10 cellular contexts compared by ENCODE assay signal in genomic region chr1:12344611-12345299, GRCh38.
DNase-seq lines count a peak whose midpoint lies in the region; ATAC-seq and TF ChIP-seq lines count a peak whose summit lies in the region.
"Had no signal": no experiment of that assay in that cellular context is flagged by ENCODE, and none has a peak within 500 bp of the region (broad histone marks: within the 10 kb centered on the region; RNA-seq: fewer than 3 reads in every experiment).

No MANE protein-coding gene starts in this region.

- TF ChIP-seq CTCF in transverse colon (IDR thresholded peaks at IDR 0.05): no peak

- peak overlapping the region; percentile 93 for H3K27ac Mint-ChIP-seq in activated naive CD4-positive, alpha-beta T cell treated with anti-CD3 and anti-CD28 coated beads, Interleukin-2, amount 10 ng/mL, durations not matched to agents 7 days and 5 days
- peak overlapping the region; percentile 94 for H3K27ac Mint-ChIP-seq in activated naive CD8-positive, alpha-beta T cell treated with anti-CD3 and anti-CD28 coated beads, Interleukin-2, amount 10 ng/mL, durations not matched to agents 7 days and 5 days
- H3K27ac Mint-ChIP-seq in memory B cell: peak overlapping the region; percentile 93

- no peaks in the 10 kb centered on the region for H3K27me3 Mint-ChIP-seq in activated naive CD4-positive, alpha-beta T cell treated with anti-CD3 and anti-CD28 coated beads, Interleukin-2, amount 10 ng/mL, durations not matched to agents 7 days and 5 days
- H3K27me3 Mint-ChIP-seq in activated naive CD8-positive, alpha-beta T cell treated with anti-CD3 and anti-CD28 coated beads, Interleukin-2, amount 10 ng/mL, durations not matched to agents 7 days and 5 days: no peaks in the 10 kb centered on the region
- H3K27me3 Mint-ChIP-seq in memory B cell: no peaks in the 10 kb centered on the region

- intact Hi-C loops in transverse colon (cut with DNase I; ENCODE audit: low total_unique reads): no loop called here

- TF ChIP-seq EP300 in transverse colon (IDR thresholded peaks at IDR 0.05; ENCODE audit: low read depth): no peak

- in situ Hi-C loops in transverse colon (cut with MboI; ENCODE audit: low pct_ligation_motif_present in 1 of 4, low pct_unique_long_range_greater_than_20kb in 1 of 4, low sequenced_read_pairs in 3 of 4): no loop called here

- H3K4me1 ChIP-seq in transverse colon: peaks cover 0 to 61% (median 39%) of the 10 kb centered on the region in 4 donors

- peaks cover 2% of the 10 kb centered on the region for H3K9me3 Mint-ChIP-seq in activated naive CD4-positive, alpha-beta T cell treated with anti-CD3 and anti-CD28 coated beads, Interleukin-2, amount 10 ng/mL, durations not matched to agents 7 days and 5 days
- H3K9me3 Mint-ChIP-seq in activated naive CD8-positive, alpha-beta T cell treated with anti-CD3 and anti-CD28 coated beads, Interleukin-2, amount 10 ng/mL, durations not matched to agents 7 days and 5 days: peaks cover 8% of the 10 kb centered on the region
- H3K9me3 Mint-ChIP-seq in memory B cell: peaks cover 2% of the 10 kb centered on the region

- H3K9me3 ChIP-seq in transverse colon: no peaks in the 10 kb centered on the region

- TF ChIP-seq POLR2A in transverse colon (IDR thresholded peaks at IDR 0.05): no peak

- no peak overlapping the region for H3K4me3 ChIP-seq in transverse colon

- peak; percentile 36 for ATAC-seq in activated naive CD8-positive, alpha-beta T cell treated with anti-CD3 and anti-CD28 coated beads, Interleukin-2, amount 10 ng/mL, durations not matched to agents 7 days and 5 days (ENCODE audit: low read depth)
- ATAC-seq in memory B cell (ENCODE audit: low read depth): peak; percentile 78
- no peak for ATAC-seq in HG02884 (IDR thresholded peaks at IDR 0.05; ENCODE audit: unreplicated experiment)
- no peak for ATAC-seq in GM19395 (IDR thresholded peaks at IDR 0.05; ENCODE audit: unreplicated experiment)
- no peak for ATAC-seq in GM18858 (IDR thresholded peaks at IDR 0.05; ENCODE audit: unreplicated experiment)
- ATAC-seq: HCT116, Panc1 had no signal

- H3K4me3 Mint-ChIP-seq in activated naive CD4-positive, alpha-beta T cell treated with anti-CD3 and anti-CD28 coated beads, Interleukin-2, amount 10 ng/mL, durations not matched to agents 7 days and 5 days: peak overlapping the region; percentile 53
- peak overlapping the region; percentile 79 for H3K4me3 Mint-ChIP-seq in activated naive CD8-positive, alpha-beta T cell treated with anti-CD3 and anti-CD28 coated beads, Interleukin-2, amount 10 ng/mL, durations not matched to agents 7 days and 5 days
- H3K4me3 Mint-ChIP-seq in memory B cell: peak overlapping the region; percentile 81

- H3K36me3 Mint-ChIP-seq in activated naive CD4-positive, alpha-beta T cell treated with anti-CD3 and anti-CD28 coated beads, Interleukin-2, amount 10 ng/mL, durations not matched to agents 7 days and 5 days: peaks cover 63% of the 10 kb centered on the region
- peaks cover 54% of the 10 kb centered on the region for H3K36me3 Mint-ChIP-seq in activated naive CD8-positive, alpha-beta T cell treated with anti-CD3 and anti-CD28 coated beads, Interleukin-2, amount 10 ng/mL, durations not matched to agents 7 days and 5 days
- H3K36me3 Mint-ChIP-seq in memory B cell: peaks cover 18% of the 10 kb centered on the region

- POLR2A ChIA-PET in activated naive CD8-positive, alpha-beta T cell treated with anti-CD3 and anti-CD28 coated beads, Interleukin-2, amount 10 ng/mL, durations not matched to agents 7 days and 5 days (lab: Charles Lee): interaction anchor here (1.0 to 1.9 kb wide), 5 partner anchors 89 to 273 kb away, joined by 3 to 7 read pairs (median 4); partner anchors contain the start of gene DHRS3

- peak; percentile 27 for DNase-seq in activated naive CD4-positive, alpha-beta T cell treated with anti-CD3 and anti-CD28 coated beads, Interleukin-2, amount 10 ng/mL, durations not matched to agents 7 days and 5 days
- DNase-seq in activated naive CD4-positive, alpha-beta T cell treated with anti-CD3 and anti-CD28 coated beads, Interleukin-2, amount 50 U/mL, for 16 hours: no peak
- DNase-seq in activated naive CD8-positive, alpha-beta T cell treated with anti-CD3 and anti-CD28 coated beads, Interleukin-2, amount 10 ng/mL, durations not matched to agents 7 days and 5 days: no peak
- DNase-seq in memory B cell (ENCODE audit: low spot score in 2 of 2) (peak in 1 of 2 donors; percentile 0), transverse colon (peak; percentile 14)

- H3K27ac ChIP-seq in transverse colon: peak overlapping the region; percentile 20 to 56 (median 52)

- CTCF ChIA-PET in activated naive CD4-positive, alpha-beta T cell treated with anti-CD3 and anti-CD28 coated beads, Interleukin-2, amount 10 ng/mL, durations not matched to agents 7 days and 5 days (lab: Charles Lee): interaction anchor here (1.0 to 1.3 kb wide), 3 partner anchors 31 to 275 kb away, joined by 3 to 5 read pairs (median 4); no protein-coding TSS in a partner anchor

- H3K36me3 ChIP-seq in transverse colon: peaks cover 0 to 18% (median 8%) of the 10 kb centered on the region in 4 donors

- no peaks in the 10 kb centered on the region for H3K27me3 ChIP-seq in transverse colon

- H3K4me1 Mint-ChIP-seq in activated naive CD4-positive, alpha-beta T cell treated with anti-CD3 and anti-CD28 coated beads, Interleukin-2, amount 10 ng/mL, durations not matched to agents 7 days and 5 days: peaks cover 65% of the 10 kb centered on the region
- H3K4me1 Mint-ChIP-seq in activated naive CD8-positive, alpha-beta T cell treated with anti-CD3 and anti-CD28 coated beads, Interleukin-2, amount 10 ng/mL, durations not matched to agents 7 days and 5 days: peaks cover 53% of the 10 kb centered on the region
- H3K4me1 Mint-ChIP-seq in memory B cell: peaks cover 30% of the 10 kb centered on the region

- 68 to 70% methylated on average over 8 to 9 of the region's 9 CpGs for WGBS in transverse colon (ENCODE audit: low coverage in 1 of 2), 2 donors

Comparison
In these comparisons a context has a peak if more than half of its experiments do, and no peak if none do; other contexts are left out.
1. DNase-seq: peak in activated naive CD4-positive, alpha-beta T cell treated with anti-CD3 and anti-CD28 coated beads, Interleukin-2, amount 10 ng/mL, durations not matched to agents 7 days and 5 days (single experiment) and transverse colon (single experiment); none in activated naive CD4-positive, alpha-beta T cell treated with anti-CD3 and anti-CD28 coated beads, Interleukin-2, amount 50 U/mL, for 16 hours (single experiment) and activated naive CD8-positive, alpha-beta T cell treated with anti-CD3 and anti-CD28 coated beads, Interleukin-2, amount 10 ng/mL, durations not matched to agents 7 days and 5 days (single experiment).
2. ATAC-seq: peak in activated naive CD8-positive, alpha-beta T cell treated with anti-CD3 and anti-CD28 coated beads, Interleukin-2, amount 10 ng/mL, durations not matched to agents 7 days and 5 days (single experiment) and memory B cell (single experiment); none in HG02884 (single experiment), GM19395 (single experiment) and GM18858 (single experiment).
3. Peak in every context shown above with its lines, with median percentiles within 50 percentile points of each other: H3K27ac Mint-ChIP-seq and H3K4me3 Mint-ChIP-seq.